Comparison of ENCODE assay signal across 13 cellular contexts in genomic region chr4:77248805-77249204, GRCh38.
DNase-seq lines count a peak whose midpoint lies in the region; ATAC-seq and TF ChIP-seq lines count a peak whose summit lies in the region.
"Had no signal": no experiment of that assay in that cellular context is flagged by ENCODE, and none has a peak within 500 bp of the region (broad histone marks: within the 10 kb centered on the region; RNA-seq: fewer than 3 reads in every experiment).

No MANE protein-coding gene starts in this region.

- H3K27ac ChIP-seq in body of pancreas: peak overlapping the region; percentile 72 to 83 (median 78)
- H3K27ac ChIP-seq in left lung: no peak overlapping the region
- no peak overlapping the region for H3K27ac ChIP-seq in upper lobe of right lung
- H3K27ac ChIP-seq in heart right ventricle: no peak overlapping the region
- H3K27ac ChIP-seq: BLaER1 treated with 17β-estradiol and CSF1 and Interleukin-3, amounts not matched to agents 10 nM and 100 nM had no signal

- no peak for TF ChIP-seq CTCF in LNCaP clone FGC (IDR thresholded peaks at IDR 0.05; ENCODE audit: control insufficient read depth, extremely low read depth, insufficient read depth)
- TF ChIP-seq CTCF in body of pancreas (IDR thresholded peaks at IDR 0.05): peak in 1 of 7 experiments; percentile 18
- TF ChIP-seq CTCF in left lung (IDR thresholded peaks at IDR 0.05): no peak
- no peak for TF ChIP-seq CTCF in upper lobe of right lung (IDR thresholded peaks at IDR 0.05)
- no peak for TF ChIP-seq CTCF in heart right ventricle (IDR thresholded peaks at IDR 0.05)

- TF ChIP-seq POLR2A in body of pancreas (IDR thresholded peaks at IDR 0.05): no peak

- H3K9me3 ChIP-seq in body of pancreas (no peaks in the 10 kb centered on the region), left lung (no peaks in the 10 kb centered on the region), upper lobe of right lung (no peaks in the 10 kb centered on the region), heart right ventricle (no peaks in the 10 kb centered on the region)
- H3K9me3 ChIP-seq: BLaER1 treated with 17β-estradiol and CSF1 and Interleukin-3, amounts not matched to agents 10 nM and 100 nM had no signal

- no peak overlapping the region for H3K4me3 ChIP-seq in LNCaP clone FGC (ENCODE audit: low read depth, low read length)
- no peak overlapping the region for H3K4me3 ChIP-seq in body of pancreas
- H3K4me3 ChIP-seq in left lung: no peak overlapping the region
- H3K4me3 ChIP-seq in upper lobe of right lung: no peak overlapping the region
- no peak overlapping the region for H3K4me3 ChIP-seq in heart right ventricle
- H3K4me3 ChIP-seq: BLaER1 treated with 17β-estradiol and CSF1 and Interleukin-3, amounts not matched to agents 10 nM and 100 nM; GM23338 had no signal

- H3K36me3 ChIP-seq in body of pancreas (replicated peaks in 1 of 2; ENCODE audit: insufficient read depth in 1 of 2, low read depth in 2 of 2): no peaks in the 10 kb centered on the region
- no peaks in the 10 kb centered on the region for H3K36me3 ChIP-seq in left lung
- no peaks in the 10 kb centered on the region for H3K36me3 ChIP-seq in upper lobe of right lung
- H3K36me3 ChIP-seq in heart right ventricle: no peaks in the 10 kb centered on the region
- H3K36me3 ChIP-seq: BLaER1 treated with 17β-estradiol and CSF1 and Interleukin-3, amounts not matched to agents 10 nM and 100 nM had no signal

- no peaks in the 10 kb centered on the region for H3K27me3 ChIP-seq in body of pancreas
- no peaks in the 10 kb centered on the region for H3K27me3 ChIP-seq in left lung
- H3K27me3 ChIP-seq in upper lobe of right lung: no peaks in the 10 kb centered on the region
- H3K27me3 ChIP-seq in heart right ventricle: peaks cover 0 to 5% (median 0%) of the 10 kb centered on the region in 7 donors
- H3K27me3 ChIP-seq: BLaER1 treated with 17β-estradiol and CSF1 and Interleukin-3, amounts not matched to agents 10 nM and 100 nM had no signal

- DNase-seq in LNCaP clone FGC (ENCODE audit: low read depth): peak; percentile 8
- peak; percentile 78 to 88 (median 87) for DNase-seq in body of pancreas
- DNase-seq in left lung: no peak
- DNase-seq in upper lobe of right lung: no peak
- DNase-seq in heart right ventricle: no peak
- no peak for DNase-seq in left ventricle myocardium superior
- DNase-seq in globus pallidus (ENCODE audit: low spot score): no peak
- DNase-seq: ACHN; CD4-positive, CD25-positive, alpha-beta regulatory T cell; DMS79; H7 had no signal

- peaks cover 23% of the 10 kb centered on the region for H3K4me1 ChIP-seq in body of pancreas
- H3K4me1 ChIP-seq in left lung: no peaks in the 10 kb centered on the region
- H3K4me1 ChIP-seq in upper lobe of right lung: no peaks in the 10 kb centered on the region
- no peaks in the 10 kb centered on the region for H3K4me1 ChIP-seq in heart right ventricle
- H3K4me1 ChIP-seq: BLaER1 treated with 17β-estradiol and CSF1 and Interleukin-3, amounts not matched to agents 10 nM and 100 nM had no signal

- ATAC-seq in body of pancreas (peak; percentile 97), left lung (peak; percentile 80), upper lobe of right lung (peak; percentile 55), heart right ventricle (no peak), left ventricle myocardium superior (no peak)
- ATAC-seq: GM23338 had no signal

- WGBS in body of pancreas, 2 donors: 20 to 31% methylated on average over 4 of the region's 4 CpGs
- WGBS in heart right ventricle, 2 donors: 65 to 74% methylated on average over 4 of the region's 4 CpGs

- intact Hi-C loops in body of pancreas (cut with DNase I): no loop called here
- intact Hi-C loops in left lung (cut with DNase I): no loop called here
- intact Hi-C loops in upper lobe of right lung (cut with DNase I): no loop called here
- intact Hi-C loops in heart right ventricle (cut with DNase I): loop anchor here in 1 of 10 donors (10.0 kb wide), 1 partner anchor 356 kb away; the partner anchor contains the start of gene CXCL13
- intact Hi-C loops in left ventricle myocardium superior (cut with micrococcal nuclease): no loop called here

Comparison
In these comparisons a context has a peak if more than half of its experiments do, and no peak if none do; other contexts are left out.
1. DNase-seq: peak in LNCaP clone FGC (single experiment) and body of pancreas (4 of 4); none in left lung (0 of 2), upper lobe of right lung (single experiment), heart right ventricle (0 of 2), left ventricle myocardium superior (single experiment) and globus pallidus (single experiment).
2. ATAC-seq: peak in body of pancreas (single experiment), left lung (single experiment) and upper lobe of right lung (single experiment); none in heart right ventricle (0 of 8) and left ventricle myocardium superior (single experiment).
3. H3K27ac ChIP-seq: peak in body of pancreas (4 of 4); none in left lung (0 of 2), upper lobe of right lung (single experiment) and heart right ventricle (0 of 10).